17 cellular contexts compared by ENCODE assay signal in genomic region chr3:46393554-46394434, GRCh38. TPM values are rescaled to one million over a fixed set of nuclear protein-coding genes. Genes with fewer than 3 reads are reported as not detected.
DNase-seq lines count a peak whose midpoint lies in the region; TF ChIP-seq lines count a peak whose summit lies in the region.
"Had no signal": no experiment of that assay in that cellular context is flagged by ENCODE, and none has a peak within 500 bp of the region (broad histone marks: within the 10 kb centered on the region; RNA-seq: fewer than 3 reads in every experiment).

No MANE protein-coding gene starts in this region.

- peaks cover 24% of the 10 kb centered on the region for H3K4me1 Mint-ChIP-seq in Caco-2 (ENCODE audit: low read depth, unreplicated experiment)

- no peak for TF ChIP-seq CTCF in Caco-2 (IDR thresholded peaks at IDR 0.05; ENCODE audit: insufficient read depth in 1 of 2, low read depth in 1 of 2, low read length in 1 of 2, severe bottlenecking in 1 of 2, unreplicated experiment in 1 of 2)

- H3K27ac Mint-ChIP-seq in Caco-2 (ENCODE audit: unreplicated experiment) = no peak overlapping the region
- H3K27ac Mint-ChIP-seq: stimulated activated naive B cell treated with anti-CD40 and anti-IgM and Interleukin-4, amounts not matched to agents 10 μg/mL and 1 μg/mL and 100 μg/mL, for 72 hours had no signal

- DNase-seq in Caco-2 = peak; percentile 40 to 59
- peak; percentile 95 for DNase-seq in SIG-M5 treated with dmso at 0.1 percent for 504 hours (lab: John Stamatoyannopoulos, UW; ENCODE audit: unreplicated experiment)
- peak; percentile 55 for DNase-seq in iPS-NIHi7 (ENCODE audit: extremely low spot score)
- DNase-seq in NCI-H82 (lab: John Stamatoyannopoulos, UW) = no peak
- no peak for DNase-seq in DMS79 treated with DMSO at 0.1 percent for 48 hours (lab: John Stamatoyannopoulos, UW)
- no peak for DNase-seq in effector CD4-positive, alpha-beta T cell
- no peak for DNase-seq in middle frontal gyrus (ENCODE audit: extremely low spot score, low spot score)
- DNase-seq: activated CD4-positive, alpha-beta T cell treated with anti-CD3 and anti-CD28 coated beads for 1 hour; heart left ventricle; NCI-H187; SHP77 treated with DMSO at 0.1 percent for 48 hours; stimulated activated CD4-positive, alpha-beta T cell treated with anti-CD3 and anti-CD28 coated beads, Interleukin-15, amount 100 ng/mL, for 24 hours; stimulated activated naive B cell treated with anti-CD40 and anti-IgM and Interleukin-4, amounts not matched to agents 10 μg/mL and 1 μg/mL and 100 μg/mL, for 72 hours had no signal

- POLR2A ChIA-PET in Caco-2 (lab: Charles Lee) = no interaction called here

- no peaks in the 10 kb centered on the region for H3K9me3 ChIP-seq in Caco-2
- H3K9me3 ChIP-seq: BLaER1, heart left ventricle had no signal

- peaks cover 5% of the 10 kb centered on the region for H3K36me3 Mint-ChIP-seq in Caco-2 (ENCODE audit: insufficient read depth, unreplicated experiment)
- H3K36me3 Mint-ChIP-seq: stimulated activated naive B cell treated with anti-CD40 and anti-IgM and Interleukin-4, amounts not matched to agents 10 μg/mL and 1 μg/mL and 100 μg/mL, for 72 hours had no signal

- H3K27me3 ChIP-seq in Caco-2 (replicated peaks; ENCODE audit: control insufficient read depth, insufficient read depth, low read length) = no peaks in the 10 kb centered on the region
- H3K27me3 ChIP-seq: BLaER1, heart left ventricle had no signal

- no peaks in the 10 kb centered on the region for H3K9me3 Mint-ChIP-seq in Caco-2 (ENCODE audit: unreplicated experiment)
- H3K9me3 Mint-ChIP-seq: stimulated activated naive B cell treated with anti-CD40 and anti-IgM and Interleukin-4, amounts not matched to agents 10 μg/mL and 1 μg/mL and 100 μg/mL, for 72 hours had no signal

- intact Hi-C loops in Caco-2 (cut with micrococcal nuclease; ENCODE audit: unreplicated experiment) = no loop called here

- no peaks in the 10 kb centered on the region for H3K36me3 ChIP-seq in Caco-2 (ENCODE audit: control insufficient read depth, insufficient read depth, low read length)
- H3K36me3 ChIP-seq: BLaER1, heart left ventricle had no signal

- CTCF ChIA-PET in Caco-2 (lab: Charles Lee) = no interaction called here

- peak; percentile 12; the same call in 1 of the 2 replicates for TF ChIP-seq RAD21 in Ishikawa (IDR thresholded peaks at IDR 0.05; ENCODE audit: low read depth)

- H3K4me1 ChIP-seq in Caco-2 = peaks cover 8% of the 10 kb centered on the region; the same call in 1 of the 2 replicates

- BruUV-seq in Caco-2 (replicated peaks; lab: Mats Ljungman, UMichigan) = no TSS peak

- no peak overlapping the region for H3K4me3 ChIP-seq in Caco-2 (ENCODE audit: low read depth, low read length)
- H3K4me3 ChIP-seq: BLaER1, heart left ventricle had no signal

- no peak overlapping the region for H3K4me3 Mint-ChIP-seq in Caco-2 (ENCODE audit: unreplicated experiment)
- H3K4me3 Mint-ChIP-seq: stimulated activated naive B cell treated with anti-CD40 and anti-IgM and Interleukin-4, amounts not matched to agents 10 μg/mL and 1 μg/mL and 100 μg/mL, for 72 hours had no signal

- no peak for TF ChIP-seq EP300 in Ishikawa (IDR thresholded peaks at IDR 0.05; ENCODE audit: borderline replicate concordance)

- no peaks in the 10 kb centered on the region for H3K27me3 Mint-ChIP-seq in Caco-2 (ENCODE audit: insufficient read depth, unreplicated experiment)

TF ChIP-seq in Ishikawa, 13 proteins besides CTCF, POLR2A, EP300 and RAD21:
- TF ChIP-seq EGR1 (IDR thresholded peaks at IDR 0.05) (no peak), USF1 (IDR thresholded peaks at IDR 0.05) (peak; percentile 59), CEBPB (IDR thresholded peaks at IDR 0.05) (peak; percentile 89), CREB1 (IDR thresholded peaks at IDR 0.05; ENCODE audit: low read depth) (no peak)

RNA-seq across cellular contexts. Expression of gene CCRL2, which starts 13.3 kb away (rescaled TPM):
- total RNA-seq in Caco-2 (2022) = 0.44 and 1.0 TPM in 2 replicates

RNA-seq across cellular contexts. Expression of gene CCR5, which starts 23.0 kb away (rescaled TPM):
- not detected in 2 replicates for total RNA-seq in Caco-2 (2022)
- total RNA-seq: H4, myocyte had no signal

RNA-seq across cellular contexts. Expression of gene CCR2, which starts 39.9 kb away (rescaled TPM):
- total RNA-seq in Caco-2 (2022) = not detected in 2 replicates
- total RNA-seq: H4, myocyte had no signal

Comparison
In these comparisons a context has a peak if more than half of its experiments do, and no peak if none do; other contexts are left out.
1. DNase-seq: peak in Caco-2 (2 of 2), SIG-M5 treated with dmso at 0.1 percent for 504 hours (single experiment) and iPS-NIHi7 (single experiment); none in NCI-H82 (single experiment), DMS79 treated with DMSO at 0.1 percent for 48 hours (single experiment), effector CD4-positive, alpha-beta T cell (single experiment) and middle frontal gyrus (single experiment).